15 cellular contexts compared by ENCODE assay signal in genomic region chr11:102194983-102195382, GRCh38.
DNase-seq lines count a peak whose midpoint lies in the region; ATAC-seq and TF ChIP-seq lines count a peak whose summit lies in the region.
"Had no signal": no experiment of that assay in that cellular context is flagged by ENCODE, and none has a peak within 500 bp of the region (broad histone marks: within the 10 kb centered on the region; RNA-seq: fewer than 3 reads in every experiment).

No MANE protein-coding gene starts in this region.

- no peaks in the 10 kb centered on the region for H3K36me3 ChIP-seq in suprapubic skin
- H3K36me3 ChIP-seq: BE2C had no signal

- no peaks in the 10 kb centered on the region for H3K9me3 Mint-ChIP-seq in chondrocyte (ENCODE audit: low read depth)
- H3K9me3 Mint-ChIP-seq: CD8-positive, alpha-beta T cell had no signal

- peak overlapping the region; percentile 71 for H3K27ac ChIP-seq in suprapubic skin
- H3K27ac ChIP-seq: A549, HL-60 had no signal

- no peaks in the 10 kb centered on the region for H3K27me3 Mint-ChIP-seq in chondrocyte (ENCODE audit: low read depth)

- peaks cover 17% of the 10 kb centered on the region for H3K4me1 Mint-ChIP-seq in chondrocyte (ENCODE audit: low read depth)
- H3K4me1 Mint-ChIP-seq: CD14-positive monocyte had no signal

- H3K36me3 Mint-ChIP-seq in chondrocyte (ENCODE audit: low read depth) = peaks cover 11% of the 10 kb centered on the region
- H3K36me3 Mint-ChIP-seq: CD14-positive monocyte; CD8-positive, alpha-beta T cell had no signal

- no peak for TF ChIP-seq EP300 in suprapubic skin (IDR thresholded peaks at IDR 0.05)

- TF ChIP-seq POLR2A in suprapubic skin (IDR thresholded peaks at IDR 0.05) = no peak

- TF ChIP-seq CTCF in chondrocyte (IDR thresholded peaks at IDR 0.05) (no peak), suprapubic skin (IDR thresholded peaks at IDR 0.05) (no peak)

- WGBS in suprapubic skin = 84% methylated on average over 1 of the region's 1 CpG

- H3K27me3 ChIP-seq in suprapubic skin = no peaks in the 10 kb centered on the region
- H3K27me3 ChIP-seq: BE2C had no signal

- no peaks in the 10 kb centered on the region for H3K9me3 ChIP-seq in suprapubic skin
- H3K9me3 ChIP-seq: A549, BE2C had no signal

- DNase-seq in chondrocyte (ENCODE audit: low spot score) (no peak), midbrain (lab: John Stamatoyannopoulos, UW) (peak; percentile 4), suprapubic skin (ENCODE audit: low spot score in 2 of 2) (no peak), NOMO-1 treated with dmso at 0.1 percent for 144 hours (lab: John Stamatoyannopoulos, UW; ENCODE audit: unreplicated experiment) (no peak), KG1 (lab: John Stamatoyannopoulos, UW) (no peak), hippocampal formation (lab: John Stamatoyannopoulos, UW) (no peak)
- DNase-seq: BE2C; CD8-positive, alpha-beta T cell; COR-L47; DMS53; GF-D8 had no signal

- no peak overlapping the region for H3K4me3 ChIP-seq in suprapubic skin
- H3K4me3 ChIP-seq: A549 had no signal

- no peak for ATAC-seq in GM19455 (IDR thresholded peaks at IDR 0.05; ENCODE audit: unreplicated experiment)
- ATAC-seq: A549; CD8-positive, alpha-beta T cell had no signal

- peaks cover 18% of the 10 kb centered on the region for H3K4me1 ChIP-seq in suprapubic skin
- H3K4me1 ChIP-seq: BE2C had no signal

- no peak overlapping the region for H3K4me3 Mint-ChIP-seq in chondrocyte (ENCODE audit: unreplicated experiment)
- H3K4me3 Mint-ChIP-seq: CD14-positive monocyte; CD8-positive, alpha-beta T cell had no signal

- peak overlapping the region; percentile 41 for H3K27ac Mint-ChIP-seq in chondrocyte (ENCODE audit: unreplicated experiment)
- H3K27ac Mint-ChIP-seq: CD14-positive monocyte; CD8-positive, alpha-beta T cell had no signal
